9 cellular contexts compared by ENCODE assay signal in the genomic region with DNA sequence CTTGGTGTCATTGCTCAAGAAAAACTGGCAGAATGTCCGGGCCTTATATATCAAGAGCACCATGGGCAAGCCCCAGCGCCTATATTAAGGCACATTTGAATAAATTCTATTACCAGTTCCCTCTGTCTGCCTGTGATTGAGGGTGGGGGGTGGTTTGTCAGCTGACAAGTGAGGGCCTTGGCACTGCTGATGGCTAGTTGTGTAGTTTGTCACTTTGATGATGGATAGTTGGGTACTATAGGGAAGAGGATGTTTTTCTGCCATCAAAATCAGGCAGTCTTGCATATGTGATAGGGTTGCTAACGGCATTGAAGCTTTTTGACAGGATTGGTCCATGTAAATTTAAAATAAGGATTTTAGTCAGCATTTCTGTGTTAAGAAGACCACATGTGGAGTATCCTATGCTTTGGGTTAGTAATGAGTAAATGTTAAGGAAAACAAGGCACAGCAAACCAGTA. TPM values are rescaled to one million over a fixed set of nuclear protein-coding genes. Genes with fewer than 3 reads are reported as not detected.
DNase-seq lines count a peak whose midpoint lies in the region; ATAC-seq and TF ChIP-seq lines count a peak whose summit lies in the region.
"Had no signal": no experiment of that assay in that cellular context is flagged by ENCODE, and none has a peak within 500 bp of the region (broad histone marks: within the 10 kb centered on the region; RNA-seq: fewer than 3 reads in every experiment).

No MANE protein-coding gene starts in this region.

- ATAC-seq in natural killer cell treated with Interleukin-12 subunit alpha and Interleukin-12 subunit beta and Interleukin-15 and Interleukin-18, amount 100 ng/mL, for 72 hours: no peak
- ATAC-seq: sciatic nerve had no signal

- peaks cover 0 to 68% (median 12%) of the 10 kb centered on the region in 3 donors for H3K36me3 Mint-ChIP-seq in CD8-positive, alpha-beta memory T cell
- peaks cover 89% of the 10 kb centered on the region for H3K36me3 Mint-ChIP-seq in MCF 10A (ENCODE audit: insufficient read depth, unreplicated experiment)
- peaks cover 25% of the 10 kb centered on the region for H3K36me3 Mint-ChIP-seq in natural killer cell treated with Interleukin-12 subunit alpha and Interleukin-12 subunit beta and Interleukin-15 and Interleukin-18, amount 100 ng/mL, for 72 hours

- H3K27ac ChIP-seq in CD8-positive, alpha-beta memory T cell (ENCODE audit: low read depth, low read length): no peak overlapping the region
- peak overlapping the region in 1 of 2 donors; percentile 88 for H3K27ac ChIP-seq in right atrium auricular region

- CTCF ChIA-PET in CD8-positive, alpha-beta memory T cell (lab: Charles Lee): interaction anchor here (1.0 to 2.0 kb wide), 3 partner anchors 19 to 265 kb away, joined by 4 to 5 read pairs (median 4); a partner anchor contains a TSS
- CTCF ChIA-PET in MCF 10A (lab: Yijun Ruan, JAX): interaction anchor here (0.6 to 1.3 kb wide), 6 partner anchors 9 to 266 kb away, joined by 3 to 7 read pairs (median 4); no protein-coding TSS in a partner anchor

- peaks cover 25% of the 10 kb centered on the region for H3K36me3 ChIP-seq in CD8-positive, alpha-beta memory T cell (ENCODE audit: insufficient read depth, low read length)
- H3K36me3 ChIP-seq in right atrium auricular region: peaks cover 49% of the 10 kb centered on the region

- H3K4me3 Mint-ChIP-seq in CD8-positive, alpha-beta memory T cell: peak overlapping the region; percentile 89 to 99 (median 97)
- H3K4me3 Mint-ChIP-seq in MCF 10A (ENCODE audit: unreplicated experiment): peak overlapping the region; percentile 95
- H3K4me3 Mint-ChIP-seq in natural killer cell treated with Interleukin-12 subunit alpha and Interleukin-12 subunit beta and Interleukin-15 and Interleukin-18, amount 100 ng/mL, for 72 hours: peak overlapping the region; percentile 96

- H3K9me3 ChIP-seq in CD8-positive, alpha-beta memory T cell (ENCODE audit: low read length): no peaks in the 10 kb centered on the region
- no peaks in the 10 kb centered on the region for H3K9me3 ChIP-seq in right atrium auricular region

- H3K27ac Mint-ChIP-seq in CD8-positive, alpha-beta memory T cell: peak overlapping the region; percentile 21 to 99 (median 96)
- peak overlapping the region; percentile 97 for H3K27ac Mint-ChIP-seq in MCF 10A (ENCODE audit: low read depth, unreplicated experiment)
- peak overlapping the region; percentile 91 to 95 for H3K27ac Mint-ChIP-seq in natural killer cell treated with Interleukin-12 subunit alpha and Interleukin-12 subunit beta and Interleukin-15 and Interleukin-18, amount 100 ng/mL, for 72 hours

- no TSS peak for BruUV-seq in MCF 10A (replicated peaks; lab: Mats Ljungman, UMichigan)

- H3K4me3 ChIP-seq in CD8-positive, alpha-beta memory T cell (ENCODE audit: low read length): no peak overlapping the region
- H3K4me3 ChIP-seq in right atrium auricular region: no peak overlapping the region

- no peak for DNase-seq in CD8-positive, alpha-beta memory T cell
- DNase-seq in M059J (ENCODE audit: low read depth): peak; percentile 33
- no peak for DNase-seq in MCF 10A (ENCODE audit: unreplicated experiment)
- no peak for DNase-seq in natural killer cell treated with Interleukin-12 subunit alpha and Interleukin-12 subunit beta and Interleukin-15 and Interleukin-18, amount 100 ng/mL, for 72 hours (ENCODE audit: low spot score)
- DNase-seq in NOMO-1 treated with dmso at 0.1 percent for 144 hours (lab: John Stamatoyannopoulos, UW; ENCODE audit: unreplicated experiment): no peak
- no peak for DNase-seq in NCI-H2029 (lab: John Stamatoyannopoulos, UW)
- DNase-seq in pons (ENCODE audit: low spot score): no peak
- DNase-seq in right atrium auricular region (ENCODE audit: low spot score): no peak

- H3K9me3 Mint-ChIP-seq in CD8-positive, alpha-beta memory T cell: no peaks in the 10 kb centered on the region
- no peaks in the 10 kb centered on the region for H3K9me3 Mint-ChIP-seq in MCF 10A (ENCODE audit: unreplicated experiment)
- no peaks in the 10 kb centered on the region for H3K9me3 Mint-ChIP-seq in natural killer cell treated with Interleukin-12 subunit alpha and Interleukin-12 subunit beta and Interleukin-15 and Interleukin-18, amount 100 ng/mL, for 72 hours

- intact Hi-C loops in MCF 10A (cut with micrococcal nuclease): loop anchor here (2.0 kb wide), 1 partner anchor 14 kb away; no protein-coding TSS in a partner anchor

- peaks cover 35 to 46% (median 41%) of the 10 kb centered on the region in 3 donors for H3K4me1 Mint-ChIP-seq in CD8-positive, alpha-beta memory T cell
- H3K4me1 Mint-ChIP-seq in MCF 10A (ENCODE audit: insufficient read depth, unreplicated experiment): peaks cover 13% of the 10 kb centered on the region
- H3K4me1 Mint-ChIP-seq in natural killer cell treated with Interleukin-12 subunit alpha and Interleukin-12 subunit beta and Interleukin-15 and Interleukin-18, amount 100 ng/mL, for 72 hours (ENCODE audit: low read depth in 2 of 2): peaks cover 25 to 32% of the 10 kb centered on the region in 2 donors

- TF ChIP-seq CTCF in MCF 10A (IDR thresholded peaks at IDR 0.05; ENCODE audit: unreplicated experiment): no peak
- TF ChIP-seq CTCF in right atrium auricular region (IDR thresholded peaks at IDR 0.05): no peak

- H3K4me1 ChIP-seq in CD8-positive, alpha-beta memory T cell (ENCODE audit: insufficient read depth, low read length): peaks cover 39% of the 10 kb centered on the region
- H3K4me1 ChIP-seq in right atrium auricular region: peaks cover 0 to 34% of the 10 kb centered on the region in 2 donors

- POLR2A ChIA-PET in CD8-positive, alpha-beta memory T cell (lab: Charles Lee): interaction anchor here (0.6 kb wide), 2 partner anchors 27 to 262 kb away, joined by 3 to 4 read pairs; no protein-coding TSS in a partner anchor
- POLR2A ChIA-PET in MCF 10A (lab: Yijun Ruan, JAX): interaction anchor here (0.7 to 10.3 kb wide), 14 partner anchors 8 to 340 kb away, joined by 3 to 198 read pairs (median 4); a partner anchor contains a TSS

- H3K27me3 ChIP-seq in CD8-positive, alpha-beta memory T cell (ENCODE audit: insufficient read depth, low read length, poor library complexity, severe bottlenecking): no peaks in the 10 kb centered on the region
- H3K27me3 ChIP-seq in right atrium auricular region: no peaks in the 10 kb centered on the region

- H3K27me3 Mint-ChIP-seq in CD8-positive, alpha-beta memory T cell: peaks cover 0 to 5% of the 10 kb centered on the region in 2 donors
- no peaks in the 10 kb centered on the region for H3K27me3 Mint-ChIP-seq in MCF 10A (ENCODE audit: insufficient read depth, unreplicated experiment)
- H3K27me3 Mint-ChIP-seq in natural killer cell treated with Interleukin-12 subunit alpha and Interleukin-12 subunit beta and Interleukin-15 and Interleukin-18, amount 100 ng/mL, for 72 hours: no peaks in the 10 kb centered on the region

RNA-seq across cellular contexts. Expression of a gene that starts 2.5 kb away (rescaled TPM):
- 1,000 to 10,000 TPM; 1,737 to 1,739 TPM for total RNA-seq in CD8-positive, alpha-beta memory T cell
- polyA plus RNA-seq in CD8-positive, alpha-beta memory T cell: 970 TPM
- total RNA-seq in M059J (2014; rRNA removed; shearing (Covaris generic)): 778 and 785 TPM in 2 replicates
- total RNA-seq in MCF 10A (2022) (2,403 and 2,457 TPM in 2 replicates), right atrium auricular region (100 to 1,000 TPM; 571 to 831 TPM)
- 1,000 to 10,000 TPM in 1 of 2 donors, 100 to 1,000 TPM in 1; 874 to 1,110 TPM for total RNA-seq in natural killer cell treated with Interleukin-12 subunit alpha and Interleukin-12 subunit beta and Interleukin-15 and Interleukin-18, amount 100 ng/mL, for 72 hours

RNA-seq across cellular contexts. Expression of a gene that starts 18.6 kb away (rescaled TPM):
- total RNA-seq in CD8-positive, alpha-beta memory T cell: 10 to 100 TPM; 23.6 to 27.5 TPM
- polyA plus RNA-seq in CD8-positive, alpha-beta memory T cell: 6.5 TPM
- 9.2 and 12.9 TPM in 2 replicates for total RNA-seq in M059J (2014; rRNA removed; shearing (Covaris generic))
- total RNA-seq in MCF 10A (2022): 12.3 and 13.3 TPM in 2 replicates
- 10 to 100 TPM; 10.4 to 27.3 TPM for total RNA-seq in natural killer cell treated with Interleukin-12 subunit alpha and Interleukin-12 subunit beta and Interleukin-15 and Interleukin-18, amount 100 ng/mL, for 72 hours
- 1 to 10 TPM; 3.4 to 3.5 TPM for total RNA-seq in right atrium auricular region

RNA-seq across cellular contexts. Expression of a gene that starts 26.2 kb away (rescaled TPM):
- total RNA-seq in CD8-positive, alpha-beta memory T cell: under 1 TPM; 0.53 to 0.90 TPM
- polyA plus RNA-seq in CD8-positive, alpha-beta memory T cell: 0.25 TPM
- total RNA-seq in M059J (2014; rRNA removed; shearing (Covaris generic)): 14.9 and 19.1 TPM in 2 replicates
- total RNA-seq in MCF 10A (2022) (11.1 and 13.3 TPM in 2 replicates), right atrium auricular region (10 to 100 TPM; 19.3 to 37.1 TPM)
- total RNA-seq in natural killer cell treated with Interleukin-12 subunit alpha and Interleukin-12 subunit beta and Interleukin-15 and Interleukin-18, amount 100 ng/mL, for 72 hours: under 1 TPM; 0.24 to 0.25 TPM

RNA-seq across cellular contexts. Expression of a gene that starts 42.0 kb away (rescaled TPM):
- not detected for total RNA-seq in CD8-positive, alpha-beta memory T cell
- polyA plus RNA-seq in CD8-positive, alpha-beta memory T cell: not detected
- not detected in 2 replicates for total RNA-seq in M059J (2014; rRNA removed; shearing (Covaris generic))
- total RNA-seq in MCF 10A (2022): not detected in 2 replicates
- total RNA-seq in natural killer cell treated with Interleukin-12 subunit alpha and Interleukin-12 subunit beta and Interleukin-15 and Interleukin-18, amount 100 ng/mL, for 72 hours: not detected
- not detected for total RNA-seq in right atrium auricular region
- total RNA-seq: sciatic nerve had no signal
